ENCODE assay signal across 1 cellular context in the genomic region with DNA sequence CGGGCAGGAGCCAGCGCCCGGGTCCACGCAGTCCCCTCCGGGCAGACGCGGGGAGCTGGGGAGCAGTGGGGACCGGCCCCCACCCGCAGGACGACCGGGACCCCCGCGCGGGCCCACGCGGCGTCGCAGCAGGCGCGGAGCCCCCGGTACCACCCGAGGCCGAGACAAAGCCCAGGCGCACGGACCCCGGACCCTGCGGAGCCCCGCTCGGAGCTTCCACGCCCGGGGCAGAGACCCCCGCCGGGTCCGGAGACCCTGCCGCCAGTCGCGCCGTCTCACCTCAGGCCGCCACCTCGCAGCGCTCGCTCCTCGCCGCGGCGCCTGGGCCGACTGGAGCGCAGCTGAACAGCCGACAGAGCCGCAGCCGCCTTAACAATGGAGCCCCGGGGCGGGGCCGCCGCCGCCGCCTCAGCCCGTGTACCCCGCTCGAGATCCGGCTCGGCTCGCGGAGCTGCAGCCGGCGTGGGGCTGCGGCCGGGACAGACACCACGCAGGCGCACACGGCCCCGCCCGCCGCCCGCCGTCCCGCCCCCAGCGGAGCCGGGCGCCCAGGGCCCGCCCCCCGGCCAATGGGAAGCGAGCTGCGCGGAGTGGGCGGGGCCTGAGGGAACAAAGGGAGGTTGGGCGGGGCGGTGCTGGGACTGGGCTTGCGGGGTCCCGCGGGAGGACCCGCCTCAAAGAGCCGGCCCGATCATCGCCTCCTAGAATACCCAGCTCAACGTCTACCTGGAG.
TF ChIP-seq lines count a peak whose summit lies in the region.

A gene with protein sequence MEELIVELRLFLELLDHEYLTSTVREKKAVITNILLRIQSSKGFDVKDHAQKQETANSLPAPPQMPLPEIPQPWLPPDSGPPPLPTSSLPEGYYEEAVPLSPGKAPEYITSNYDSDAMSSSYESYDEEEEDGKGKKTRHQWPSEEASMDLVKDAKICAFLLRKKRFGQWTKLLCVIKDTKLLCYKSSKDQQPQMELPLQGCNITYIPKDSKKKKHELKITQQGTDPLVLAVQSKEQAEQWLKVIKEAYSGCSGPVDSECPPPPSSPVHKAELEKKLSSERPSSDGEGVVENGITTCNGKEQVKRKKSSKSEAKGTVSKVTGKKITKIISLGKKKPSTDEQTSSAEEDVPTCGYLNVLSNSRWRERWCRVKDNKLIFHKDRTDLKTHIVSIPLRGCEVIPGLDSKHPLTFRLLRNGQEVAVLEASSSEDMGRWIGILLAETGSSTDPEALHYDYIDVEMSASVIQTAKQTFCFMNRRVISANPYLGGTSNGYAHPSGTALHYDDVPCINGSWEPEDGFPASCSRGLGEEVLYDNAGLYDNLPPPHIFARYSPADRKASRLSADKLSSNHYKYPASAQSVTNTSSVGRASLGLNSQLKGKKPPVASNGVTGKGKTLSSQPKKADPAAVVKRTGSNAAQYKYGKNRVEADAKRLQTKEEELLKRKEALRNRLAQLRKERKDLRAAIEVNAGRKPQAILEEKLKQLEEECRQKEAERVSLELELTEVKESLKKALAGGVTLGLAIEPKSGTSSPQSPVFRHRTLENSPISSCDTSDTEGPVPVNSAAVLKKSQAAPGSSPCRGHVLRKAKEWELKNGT (minus strand): TSS at position 485 of the 732 bp plus-strand sequence. CDS start 67,783 bp downstream, outside the sequence.

TF ChIP-seq in K562, 482 proteins besides CTCF, POLR2A, EP300 and RAD21 (continued from another document):
- TF ChIP-seq, protein P1, sequence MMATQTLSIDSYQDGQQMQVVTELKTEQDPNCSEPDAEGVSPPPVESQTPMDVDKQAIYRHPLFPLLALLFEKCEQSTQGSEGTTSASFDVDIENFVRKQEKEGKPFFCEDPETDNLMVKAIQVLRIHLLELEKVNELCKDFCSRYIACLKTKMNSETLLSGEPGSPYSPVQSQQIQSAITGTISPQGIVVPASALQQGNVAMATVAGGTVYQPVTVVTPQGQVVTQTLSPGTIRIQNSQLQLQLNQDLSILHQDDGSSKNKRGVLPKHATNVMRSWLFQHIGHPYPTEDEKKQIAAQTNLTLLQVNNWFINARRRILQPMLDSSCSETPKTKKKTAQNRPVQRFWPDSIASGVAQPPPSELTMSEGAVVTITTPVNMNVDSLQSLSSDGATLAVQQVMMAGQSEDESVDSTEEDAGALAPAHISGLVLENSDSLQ (IDR thresholded peaks at IDR 0.05): no peak
- TF ChIP-seq CXXC5 (CRISPR knock-in tag; IDR thresholded peaks at IDR 0.05): peak; percentile 34
- TF ChIP-seq, protein P2, sequence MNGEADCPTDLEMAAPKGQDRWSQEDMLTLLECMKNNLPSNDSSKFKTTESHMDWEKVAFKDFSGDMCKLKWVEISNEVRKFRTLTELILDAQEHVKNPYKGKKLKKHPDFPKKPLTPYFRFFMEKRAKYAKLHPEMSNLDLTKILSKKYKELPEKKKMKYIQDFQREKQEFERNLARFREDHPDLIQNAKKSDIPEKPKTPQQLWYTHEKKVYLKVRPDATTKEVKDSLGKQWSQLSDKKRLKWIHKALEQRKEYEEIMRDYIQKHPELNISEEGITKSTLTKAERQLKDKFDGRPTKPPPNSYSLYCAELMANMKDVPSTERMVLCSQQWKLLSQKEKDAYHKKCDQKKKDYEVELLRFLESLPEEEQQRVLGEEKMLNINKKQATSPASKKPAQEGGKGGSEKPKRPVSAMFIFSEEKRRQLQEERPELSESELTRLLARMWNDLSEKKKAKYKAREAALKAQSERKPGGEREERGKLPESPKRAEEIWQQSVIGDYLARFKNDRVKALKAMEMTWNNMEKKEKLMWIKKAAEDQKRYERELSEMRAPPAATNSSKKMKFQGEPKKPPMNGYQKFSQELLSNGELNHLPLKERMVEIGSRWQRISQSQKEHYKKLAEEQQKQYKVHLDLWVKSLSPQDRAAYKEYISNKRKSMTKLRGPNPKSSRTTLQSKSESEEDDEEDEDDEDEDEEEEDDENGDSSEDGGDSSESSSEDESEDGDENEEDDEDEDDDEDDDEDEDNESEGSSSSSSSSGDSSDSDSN (IDR thresholded peaks at IDR 0.05; ENCODE audit: borderline replicate concordance in 1 of 2, low read depth in 2 of 2, low read length in 2 of 2): 0 out of 4 replicates have a peak, but pooled peaks of 1 of the 2 experiments have one; percentile 41
- no peak for TF ChIP-seq CAMTA2 (CRISPR knock-in tag; conservative IDR thresholded peaks at IDR 0.05)
- peak in 1 of 2 experiments; percentile 67; a peak in 2 of 4 replicates for TF ChIP-seq NRF1 (conservative IDR thresholded peaks at IDR 0.05 in 1 of 2, IDR thresholded peaks at IDR 0.05 in 1 of 2)
- TF ChIP-seq, protein P3, sequence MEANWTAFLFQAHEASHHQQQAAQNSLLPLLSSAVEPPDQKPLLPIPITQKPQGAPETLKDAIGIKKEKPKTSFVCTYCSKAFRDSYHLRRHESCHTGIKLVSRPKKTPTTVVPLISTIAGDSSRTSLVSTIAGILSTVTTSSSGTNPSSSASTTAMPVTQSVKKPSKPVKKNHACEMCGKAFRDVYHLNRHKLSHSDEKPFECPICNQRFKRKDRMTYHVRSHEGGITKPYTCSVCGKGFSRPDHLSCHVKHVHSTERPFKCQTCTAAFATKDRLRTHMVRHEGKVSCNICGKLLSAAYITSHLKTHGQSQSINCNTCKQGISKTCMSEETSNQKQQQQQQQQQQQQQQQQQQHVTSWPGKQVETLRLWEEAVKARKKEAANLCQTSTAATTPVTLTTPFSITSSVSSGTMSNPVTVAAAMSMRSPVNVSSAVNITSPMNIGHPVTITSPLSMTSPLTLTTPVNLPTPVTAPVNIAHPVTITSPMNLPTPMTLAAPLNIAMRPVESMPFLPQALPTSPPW (CRISPR knock-in tag; IDR thresholded peaks at IDR 0.05): peak; percentile 69
TF ChIP-seq in K562: peak in this region for 13.
